1 cellular context compared by ENCODE assay signal in genomic region chr5:10591159-10591558, GRCh38.
TF ChIP-seq lines count a peak whose summit lies in the region.

No MANE protein-coding gene starts in this region.

TF ChIP-seq in GM12878, 131 proteins besides CTCF, POLR2A, EP300 and RAD21 (continued from another document):
- no peak for TF ChIP-seq RELB (IDR thresholded peaks at IDR 0.05; ENCODE audit: low read depth)
